In genomic region chr6:89475634-89476033, GRCh38 we compare ENCODE assay signal across 8 cellular contexts. TPM values are rescaled to one million over a fixed set of nuclear protein-coding genes. Genes with fewer than 3 reads are reported as not detected.
A peak's percentile ranks its signal among the peaks of the same experiment; 100 is the strongest.
DNase-seq lines count a peak whose midpoint lies in the region; ATAC-seq and TF ChIP-seq lines count a peak whose summit lies in the region.

No MANE protein-coding gene starts in this region.

- ATAC-seq in thoracic aorta (ENCODE audit: insufficient number of reproducible peaks, low FRiP score, low read depth) = peak; percentile 57

- no peaks in the 10 kb centered on the region for H3K36me3 Mint-ChIP-seq in activated naive CD4-positive, alpha-beta T cell treated with anti-CD3 and anti-CD28 coated beads, Interleukin-2, amount 50 U/mL, for 24 hours

- H3K27me3 ChIP-seq in thoracic aorta (replicated peaks; ENCODE audit: insufficient read depth) = no peaks in the 10 kb centered on the region

- no peaks in the 10 kb centered on the region for H3K9me3 Mint-ChIP-seq in activated naive CD4-positive, alpha-beta T cell treated with anti-CD3 and anti-CD28 coated beads, Interleukin-2, amount 50 U/mL, for 24 hours

- no peaks in the 10 kb centered on the region for H3K27me3 Mint-ChIP-seq in activated naive CD4-positive, alpha-beta T cell treated with anti-CD3 and anti-CD28 coated beads, Interleukin-2, amount 50 U/mL, for 24 hours

- H3K27ac Mint-ChIP-seq in activated naive CD4-positive, alpha-beta T cell treated with anti-CD3 and anti-CD28 coated beads, Interleukin-2, amount 50 U/mL, for 24 hours = no peak overlapping the region

- no peak for DNase-seq in activated naive CD4-positive, alpha-beta T cell treated with anti-CD3 and anti-CD28 coated beads, Interleukin-2, amount 50 U/mL, for 16 hours
- DNase-seq in NAMALWA (ENCODE audit: low spot score) (peak; percentile 11), coronary artery (ENCODE audit: low spot score) (no peak), thoracic aorta (ENCODE audit: low spot score) (no peak), dermis blood vessel endothelial cell (no peak), lower leg skin (ENCODE audit: low spot score in 2 of 2) (no peak)
- no peak for DNase-seq in stimulated activated CD8-positive, alpha-beta memory T cell treated with anti-CD3 and anti-CD28 coated beads, Interleukin-4, amount 100 ng/mL, for 48 hours

- peak overlapping the region; percentile 7 for H3K4me3 ChIP-seq in coronary artery
- peak overlapping the region; percentile 51 for H3K4me3 ChIP-seq in thoracic aorta
- no peak overlapping the region for H3K4me3 ChIP-seq in lower leg skin (ENCODE audit: low read depth, poor library complexity, severe bottlenecking)

- H3K27ac ChIP-seq in coronary artery (peak overlapping the region in 1 of 2 donors; percentile 6), thoracic aorta (peak overlapping the region; percentile 11 to 25)

- no peak for TF ChIP-seq CTCF in coronary artery (IDR thresholded peaks at IDR 0.05)
- TF ChIP-seq CTCF in thoracic aorta (IDR thresholded peaks at IDR 0.05) = no peak
- TF ChIP-seq CTCF in lower leg skin (IDR thresholded peaks at IDR 0.05) = no peak

- H3K4me1 Mint-ChIP-seq in activated naive CD4-positive, alpha-beta T cell treated with anti-CD3 and anti-CD28 coated beads, Interleukin-2, amount 50 U/mL, for 24 hours = peaks cover 14% of the 10 kb centered on the region

- no peaks in the 10 kb centered on the region for H3K36me3 ChIP-seq in thoracic aorta

- intact Hi-C loops in lower leg skin (cut with DNase I; ENCODE audit: low total_unique reads) = no loop called here

- H3K9me3 ChIP-seq in thoracic aorta = no peaks in the 10 kb centered on the region

- no peak for TF ChIP-seq POLR2A in lower leg skin (IDR thresholded peaks at IDR 0.05)

- H3K4me1 ChIP-seq in thoracic aorta (ENCODE audit: control insufficient read depth in 1 of 2, low read depth in 2 of 2) = peaks cover 0 to 23% of the 10 kb centered on the region in 2 donors

- H3K4me3 Mint-ChIP-seq in activated naive CD4-positive, alpha-beta T cell treated with anti-CD3 and anti-CD28 coated beads, Interleukin-2, amount 50 U/mL, for 24 hours = peak overlapping the region; percentile 5

RNA-seq across cellular contexts. Expression of gene ANKRD6, which starts 42.7 kb away (rescaled TPM):
- 10 to 100 TPM; 35.3 to 91.9 TPM for total RNA-seq in thoracic aorta
- 12.1 and 13.6 TPM in 2 replicates for total RNA-seq in dermis blood vessel endothelial cell
- 1 to 10 TPM; 3.2 to 6.7 (median 4.8) TPM for total RNA-seq in lower leg skin
